Comparison of ENCODE assay signal across 28 cellular contexts in the genomic region with DNA sequence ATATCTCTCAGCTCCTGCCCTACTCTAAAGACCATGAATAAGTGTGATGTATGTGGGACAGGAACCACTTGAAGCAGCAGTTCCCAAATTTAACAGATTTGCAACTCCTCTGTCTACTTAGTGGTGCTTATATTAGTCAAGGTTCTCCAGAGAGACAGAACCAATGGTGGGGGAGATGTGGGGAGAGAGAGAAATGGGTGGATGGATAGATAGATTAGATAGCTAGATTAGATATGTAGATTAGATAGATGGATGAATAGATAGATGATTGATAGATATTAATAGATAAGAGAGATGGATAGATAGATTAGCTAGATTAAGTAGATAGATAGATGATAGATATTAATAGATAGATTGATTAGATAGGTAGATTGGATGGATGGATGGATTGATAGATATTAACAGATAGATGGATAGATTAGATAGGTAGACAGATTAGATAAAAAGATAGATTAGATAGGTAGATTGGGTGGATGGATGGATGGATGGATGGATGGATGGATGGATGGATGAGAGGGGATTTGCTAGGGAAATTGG.
"Had no signal": no experiment of that assay in that cellular context is flagged by ENCODE, and none has a peak within 500 bp of the region (broad histone marks: within the 10 kb centered on the region; RNA-seq: fewer than 3 reads in every experiment).

No MANE protein-coding gene starts in this region.

- H3K27me3 ChIP-seq: colonic mucosa, esophagus squamous epithelium, heart right ventricle, neural progenitor cell, suprapubic skin, vagina had no signal

- H3K27me3 Mint-ChIP-seq: dendritic cell treated with granulocyte-macrophage colony-stimulating factor and Interleukin-4, amounts not matched to agents 40 ng/mL and 50 ng/mL, for 4 days; progenitor cell of endocrine pancreas; stimulated activated naive CD8-positive, alpha-beta T cell treated with anti-CD3 and anti-CD28 coated beads, Interleukin-15, amount 100 ng/mL, for 72 hours had no signal

- H3K36me3 ChIP-seq: colonic mucosa, lower lobe of right lung, neural progenitor cell, suprapubic skin, vagina had no signal

- H3K27ac Mint-ChIP-seq: dendritic cell treated with granulocyte-macrophage colony-stimulating factor and Interleukin-4, amounts not matched to agents 40 ng/mL and 50 ng/mL, for 4 days; nephron; neural progenitor cell; progenitor cell of endocrine pancreas; stimulated activated naive CD8-positive, alpha-beta T cell treated with anti-CD3 and anti-CD28 coated beads, Interleukin-15, amount 100 ng/mL, for 72 hours had no signal

- H3K4me1 Mint-ChIP-seq: stimulated activated naive CD8-positive, alpha-beta T cell treated with anti-CD3 and anti-CD28 coated beads, Interleukin-15, amount 100 ng/mL, for 72 hours had no signal

- H3K9me3 ChIP-seq: colonic mucosa, esophagus squamous epithelium, heart right ventricle, lower lobe of right lung, suprapubic skin, vagina had no signal

- H3K9me3 Mint-ChIP-seq: dendritic cell treated with granulocyte-macrophage colony-stimulating factor and Interleukin-4, amounts not matched to agents 40 ng/mL and 50 ng/mL, for 4 days; nephron; neural progenitor cell; stimulated activated naive CD8-positive, alpha-beta T cell treated with anti-CD3 and anti-CD28 coated beads, Interleukin-15, amount 100 ng/mL, for 72 hours had no signal

- H3K4me3 Mint-ChIP-seq: dendritic cell treated with granulocyte-macrophage colony-stimulating factor and Interleukin-4, amounts not matched to agents 40 ng/mL and 50 ng/mL, for 4 days; nephron; neural progenitor cell; stimulated activated naive CD8-positive, alpha-beta T cell treated with anti-CD3 and anti-CD28 coated beads, Interleukin-15, amount 100 ng/mL, for 72 hours had no signal

- H3K27ac ChIP-seq: colonic mucosa, esophagus squamous epithelium, heart right ventricle, lower lobe of right lung, neural progenitor cell, parathyroid adenoma, suprapubic skin, vagina had no signal

- H3K36me3 Mint-ChIP-seq: neural progenitor cell had no signal

- H3K4me3 ChIP-seq: colonic mucosa, esophagus squamous epithelium, heart right ventricle, lower lobe of right lung, neural progenitor cell, smooth muscle cell, suprapubic skin, vagina had no signal

- ATAC-seq: heart right ventricle, left colon, left ventricle myocardium superior, lower lobe of right lung, sciatic nerve had no signal

- DNase-seq: colonic mucosa; effector CD8-positive, alpha-beta T cell; erythroblast; esophagus squamous epithelium; foreskin melanocyte; glutamatergic neuron; heart right ventricle; hippocampal formation; kidney glomerular epithelial cell; left colon; left ventricle myocardium superior; lower lobe of right lung; stimulated activated CD4-positive, alpha-beta T cell treated with anti-CD3 and anti-CD28 coated beads, Interleukin-12 subunit alpha, Interleukin-12 subunit beta, amount 100 ng/mL, for 4 hours; stimulated activated CD4-positive, alpha-beta T cell treated with anti-CD3 and anti-CD28 coated beads, Interleukin-1b, Interleukin-23, amount 100 ng/mL, for 48 hours; stimulated activated CD4-positive, alpha-beta T cell treated with anti-CD3 and anti-CD28 coated beads, Interleukin-4, amount 100 ng/mL, for 1 hour; stimulated activated CD8-positive, alpha-beta memory T cell treated with anti-CD3 and anti-CD28 coated beads, Interleukin-4, amount 100 ng/mL, for 48 hours; stimulated activated naive CD4-positive, alpha-beta T cell; stimulated activated naive CD8-positive, alpha-beta T cell treated with anti-CD3 and anti-CD28 coated beads, Interleukin-15, amount 100 ng/mL, for 72 hours; trophoblast cell had no signal

- H3K4me1 ChIP-seq: colonic mucosa, esophagus squamous epithelium, lower lobe of right lung, neural progenitor cell, parathyroid adenoma, suprapubic skin, vagina had no signal
